25 cellular contexts compared by ENCODE assay signal in the genomic region with DNA sequence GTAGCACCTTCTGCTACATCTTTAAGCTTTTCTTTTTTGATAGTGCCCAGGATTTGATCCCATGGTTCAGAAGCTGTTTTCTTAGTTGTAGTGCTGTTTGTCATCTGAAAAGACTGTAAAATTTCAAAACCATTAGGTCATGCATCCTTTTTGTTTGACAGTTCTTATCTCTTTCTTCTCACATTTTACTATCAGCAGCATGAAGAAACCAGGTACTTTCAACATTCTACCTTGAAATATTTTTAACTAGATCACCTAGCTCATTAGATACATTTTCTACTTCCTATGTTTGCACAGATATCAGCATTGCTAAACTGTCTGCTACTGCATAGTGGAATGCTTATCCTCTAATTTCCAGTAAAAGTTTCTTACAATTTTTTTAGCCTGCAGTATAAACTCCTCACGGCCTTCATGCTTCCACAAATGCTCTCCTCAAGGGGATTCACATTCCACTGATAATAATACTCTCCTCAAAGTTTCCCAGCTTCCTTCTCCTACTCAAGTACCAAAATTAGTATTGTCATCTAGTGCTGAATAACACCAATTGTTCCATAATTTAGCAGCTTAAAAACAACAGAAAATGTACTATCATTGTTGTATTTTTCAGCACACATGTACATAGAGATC.
"Had no signal": no experiment of that assay in that cellular context is flagged by ENCODE, and none has a peak within 500 bp of the region (broad histone marks: within the 10 kb centered on the region; RNA-seq: fewer than 3 reads in every experiment).

No MANE protein-coding gene starts in this region.

- ATAC-seq: left colon; mucosa of descending colon; naive thymus-derived CD4-positive, alpha-beta T cell; stimulated activated memory B cell treated with anti-CD40 and anti-IgM and Interleukin-4, amounts not matched to agents 10 μg/mL and 1 μg/mL and 100 μg/mL, for 72 hours; stimulated activated naive CD8-positive, alpha-beta T cell treated with anti-CD3 and anti-CD28 coated beads, Interleukin-15, Interleukin-2, amounts not matched to agents 100 U/mL and 50 U/mL, for 24 hours; upper lobe of right lung had no signal

- H3K36me3 ChIP-seq: esophagus muscularis mucosa, heart right ventricle, prostate gland, spleen, thoracic aorta, tibial nerve, upper lobe of right lung, uterus had no signal

- H3K4me1 ChIP-seq: esophagus muscularis mucosa, heart right ventricle, prostate gland, spleen, tibial nerve, upper lobe of right lung, uterus had no signal

- H3K27me3 ChIP-seq: esophagus muscularis mucosa, heart right ventricle, spleen, tibial nerve, upper lobe of right lung, uterus had no signal

- H3K27ac ChIP-seq: coronary artery, esophagus muscularis mucosa, heart right ventricle, prostate gland, skin epidermis, spleen, thoracic aorta, tibial nerve, upper lobe of right lung, uterus had no signal

- DNase-seq: dermis blood vessel endothelial cell; effector memory CD4-positive, alpha-beta T cell; foreskin melanocyte; glutamatergic neuron; heart right ventricle; left colon; mucosa of descending colon; naive thymus-derived CD4-positive, alpha-beta T cell; nephron progenitor cell; nucleus accumbens; right cardiac atrium; spleen; stimulated activated CD4-positive, alpha-beta T cell treated with anti-CD3 and anti-CD28 coated beads, Interleukin-4, amount 100 ng/mL, for 4 hours; stimulated activated naive CD8-positive, alpha-beta T cell treated with anti-CD3 and anti-CD28 coated beads, Interleukin-15, Interleukin-2, amounts not matched to agents 100 U/mL and 50 U/mL, for 24 hours; substantia nigra; upper lobe of right lung; uterus had no signal

- H3K4me3 ChIP-seq: coronary artery, esophagus muscularis mucosa, heart right ventricle, lung, mucosa of descending colon, prostate gland, skin epidermis, spleen, thoracic aorta, tibial nerve, upper lobe of right lung, uterus had no signal

- H3K9me3 ChIP-seq: mucosa of descending colon, prostate gland, thoracic aorta, upper lobe of right lung, uterus had no signal
